Comparison of ENCODE assay signal across 2 cellular contexts in the genomic region with DNA sequence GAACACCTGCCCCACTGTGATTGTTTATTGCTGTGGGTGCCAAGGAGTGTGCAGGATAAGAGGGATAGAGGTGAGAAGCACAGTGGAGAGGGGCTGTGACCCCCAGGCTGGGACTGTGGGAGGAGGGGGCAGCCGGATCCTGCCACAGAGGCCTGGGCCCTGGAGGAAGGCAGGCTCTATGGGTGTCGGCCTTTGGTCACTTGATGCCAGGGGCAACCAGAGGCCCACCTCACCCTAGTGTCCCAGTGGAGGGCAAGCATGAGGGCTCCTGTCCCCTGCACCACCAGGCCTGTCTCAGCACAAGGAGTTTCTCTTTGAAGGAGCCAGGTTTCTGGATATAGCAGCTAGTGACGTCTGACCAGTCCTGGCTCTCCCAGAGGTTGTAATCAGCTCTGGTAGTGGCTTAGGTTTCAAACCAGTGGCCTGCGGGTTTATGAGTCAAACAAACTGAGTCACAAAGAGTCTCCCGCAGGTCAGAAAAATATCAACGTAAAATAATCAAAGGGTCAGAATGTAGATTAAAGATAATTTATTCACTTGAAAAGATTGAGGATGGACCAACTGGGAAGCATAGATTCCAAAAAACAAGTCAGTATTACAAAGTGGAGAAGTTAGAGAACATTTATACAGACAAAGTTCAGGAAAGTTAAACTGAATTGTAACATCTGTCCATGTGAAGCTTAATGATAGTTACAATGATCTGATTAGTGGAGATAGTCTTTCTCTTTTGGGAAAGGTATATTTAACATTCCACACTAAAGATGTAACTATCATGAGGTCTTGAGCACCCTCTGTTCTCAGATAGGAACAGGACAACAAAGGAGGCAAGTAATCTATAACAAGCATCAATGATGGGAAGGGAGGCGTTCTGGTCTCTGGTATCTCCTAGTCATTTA.
TF ChIP-seq lines count a peak whose summit lies in the region.

No MANE protein-coding gene starts in this region.

TF ChIP-seq in A549, 52 proteins besides CTCF, POLR2A, EP300 and RAD21:
- TF ChIP-seq, protein P1, sequence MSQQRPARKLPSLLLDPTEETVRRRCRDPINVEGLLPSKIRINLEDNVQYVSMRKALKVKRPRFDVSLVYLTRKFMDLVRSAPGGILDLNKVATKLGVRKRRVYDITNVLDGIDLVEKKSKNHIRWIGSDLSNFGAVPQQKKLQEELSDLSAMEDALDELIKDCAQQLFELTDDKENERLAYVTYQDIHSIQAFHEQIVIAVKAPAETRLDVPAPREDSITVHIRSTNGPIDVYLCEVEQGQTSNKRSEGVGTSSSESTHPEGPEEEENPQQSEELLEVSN (IDR thresholded peaks at IDR 0.05; ENCODE audit: borderline replicate concordance, low read depth) = no peak
- TF ChIP-seq, protein P2, sequence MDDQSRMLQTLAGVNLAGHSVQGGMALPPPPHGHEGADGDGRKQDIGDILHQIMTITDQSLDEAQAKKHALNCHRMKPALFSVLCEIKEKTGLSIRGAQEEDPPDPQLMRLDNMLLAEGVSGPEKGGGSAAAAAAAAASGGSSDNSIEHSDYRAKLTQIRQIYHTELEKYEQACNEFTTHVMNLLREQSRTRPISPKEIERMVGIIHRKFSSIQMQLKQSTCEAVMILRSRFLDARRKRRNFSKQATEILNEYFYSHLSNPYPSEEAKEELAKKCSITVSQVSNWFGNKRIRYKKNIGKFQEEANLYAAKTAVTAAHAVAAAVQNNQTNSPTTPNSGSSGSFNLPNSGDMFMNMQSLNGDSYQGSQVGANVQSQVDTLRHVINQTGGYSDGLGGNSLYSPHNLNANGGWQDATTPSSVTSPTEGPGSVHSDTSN (IDR thresholded peaks at IDR 0.05) = no peak
- TF ChIP-seq MAX (IDR thresholded peaks at IDR 0.05) = no peak
- TF ChIP-seq ZFP36 (IDR thresholded peaks at IDR 0.05; ENCODE audit: borderline replicate concordance, partially characterized antibody) = no peak
- TF ChIP-seq ATOH8 (CRISPR knock-in tag; IDR thresholded peaks at IDR 0.05; ENCODE audit: low read depth) = no peak
- no peak for TF ChIP-seq TP53 (CRISPR knock-in tag; IDR thresholded peaks at IDR 0.05)
- no peak for TF ChIP-seq ZSCAN20 (CRISPR knock-in tag; IDR thresholded peaks at IDR 0.05)
- no peak for TF ChIP-seq ZC3H11A (IDR thresholded peaks at IDR 0.05)
- TF ChIP-seq CBX2 (IDR thresholded peaks at IDR 0.05; ENCODE audit: borderline replicate concordance, low read depth) = no peak
- TF ChIP-seq KDM5A (IDR thresholded peaks at IDR 0.05) = no peak
- no peak for TF ChIP-seq HOXB5 (CRISPR knock-in tag; IDR thresholded peaks at IDR 0.05)
- no peak for TF ChIP-seq HEYL (CRISPR knock-in tag; IDR thresholded peaks at IDR 0.05)
- no peak for TF ChIP-seq HMGXB4 (CRISPR knock-in tag; IDR thresholded peaks at IDR 0.05; ENCODE audit: borderline replicate concordance)
- no peak for TF ChIP-seq CEBPB (IDR thresholded peaks at IDR 0.05)
- TF ChIP-seq, protein P3, sequence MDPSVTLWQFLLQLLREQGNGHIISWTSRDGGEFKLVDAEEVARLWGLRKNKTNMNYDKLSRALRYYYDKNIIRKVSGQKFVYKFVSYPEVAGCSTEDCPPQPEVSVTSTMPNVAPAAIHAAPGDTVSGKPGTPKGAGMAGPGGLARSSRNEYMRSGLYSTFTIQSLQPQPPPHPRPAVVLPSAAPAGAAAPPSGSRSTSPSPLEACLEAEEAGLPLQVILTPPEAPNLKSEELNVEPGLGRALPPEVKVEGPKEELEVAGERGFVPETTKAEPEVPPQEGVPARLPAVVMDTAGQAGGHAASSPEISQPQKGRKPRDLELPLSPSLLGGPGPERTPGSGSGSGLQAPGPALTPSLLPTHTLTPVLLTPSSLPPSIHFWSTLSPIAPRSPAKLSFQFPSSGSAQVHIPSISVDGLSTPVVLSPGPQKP (IDR thresholded peaks at IDR 0.05; ENCODE audit: low read depth, low read length) = no peak
- TF ChIP-seq NFE2L2 (conservative IDR thresholded peaks at IDR 0.05; ENCODE audit: low read length) = no peak
- TF ChIP-seq CBX8 (IDR thresholded peaks at IDR 0.05) = no peak
- no peak for TF ChIP-seq JUN (IDR thresholded peaks at IDR 0.05)
- no peak for TF ChIP-seq HOXA7 (CRISPR knock-in tag; IDR thresholded peaks at IDR 0.05)
- no peak for TF ChIP-seq ZNF302 (CRISPR knock-in tag; IDR thresholded peaks at IDR 0.05)

TF ChIP-seq in HCT116, 20 proteins besides CTCF, POLR2A, EP300 and RAD21 (continued from another document):
- TF ChIP-seq ZBTB33 (IDR thresholded peaks at IDR 0.05; ENCODE audit: extremely low read depth, insufficient replicate concordance, low read length) = no peak
- peak; percentile 58 for TF ChIP-seq SP1 (IDR thresholded peaks at IDR 0.05; ENCODE audit: low read depth)
- TF ChIP-seq EZH2 (IDR thresholded peaks at IDR 0.05) = no peak
- peak; percentile 41 for TF ChIP-seq TCF7L2 (IDR thresholded peaks at IDR 0.05; ENCODE audit: borderline replicate concordance, extremely low read depth, insufficient read depth, insufficient read length)
- TF ChIP-seq YY1 (IDR thresholded peaks at IDR 0.05; ENCODE audit: extremely low read depth, insufficient replicate concordance, low read depth, low read length) = no peak
- TF ChIP-seq ATF3 (IDR thresholded peaks at IDR 0.05) = no peak; the same call in 1 of the 2 replicates
- TF ChIP-seq SIN3A (IDR thresholded peaks at IDR 0.05; ENCODE audit: low read depth) = no peak
- TF ChIP-seq FOSL1 (IDR thresholded peaks at IDR 0.05; ENCODE audit: low read depth) = peak; percentile 87
- TF ChIP-seq SRF (IDR thresholded peaks at IDR 0.05; ENCODE audit: low read depth) = no peak
- TF ChIP-seq ZNF274 (IDR thresholded peaks at IDR 0.05; ENCODE audit: low read depth, low read length) = no peak
- TF ChIP-seq REST (IDR thresholded peaks at IDR 0.05; ENCODE audit: low read depth) = no peak
- peak; percentile 66 for TF ChIP-seq JUND (IDR thresholded peaks at IDR 0.05)
